20 cellular contexts compared by ENCODE assay signal in genomic region chr7:87483131-87483530, GRCh38. TPM values are rescaled to one million over a fixed set of nuclear protein-coding genes. Genes with fewer than 3 reads are reported as not detected.
DNase-seq lines count a peak whose midpoint lies in the region; ATAC-seq and TF ChIP-seq lines count a peak whose summit lies in the region.
"Had no signal": no experiment of that assay in that cellular context is flagged by ENCODE, and none has a peak within 500 bp of the region (broad histone marks: within the 10 kb centered on the region; RNA-seq: fewer than 3 reads in every experiment).

No MANE protein-coding gene starts in this region.

- H3K4me2 ChIP-seq in BLaER1 treated with 17β-estradiol and CSF1 and Interleukin-3, amounts not matched to agents 10 nM and 100 nM: peak overlapping the region in 10 of 11 experiments; percentile 10 to 74 (median 64); a peak in 18 of 22 replicates
- H3K4me2 ChIP-seq in neuronal stem cell (ENCODE audit: insufficient read depth, low read length, poor library complexity, severe bottlenecking): no peak overlapping the region

- no peaks in the 10 kb centered on the region for H4K20me1 ChIP-seq in BLaER1 treated with 17β-estradiol and CSF1 and Interleukin-3, amounts not matched to agents 10 nM and 100 nM

- H3K14ac ChIP-seq in neuronal stem cell (ENCODE audit: low read length): no peak overlapping the region

- no peak overlapping the region for H3K18ac ChIP-seq in neuronal stem cell (ENCODE audit: low read length)

- no peaks in the 10 kb centered on the region for H3K36me3 ChIP-seq in BLaER1 treated with 17β-estradiol and CSF1 and Interleukin-3, amounts not matched to agents 10 nM and 100 nM
- H3K36me3 ChIP-seq in neuronal stem cell (replicated peaks in 1 of 2; ENCODE audit: control insufficient read depth in 2 of 2, insufficient read depth in 2 of 2, low read length in 2 of 2) (no peaks in the 10 kb centered on the region), esophagus squamous epithelium (no peaks in the 10 kb centered on the region)

- no peaks in the 10 kb centered on the region for H3K36me3 Mint-ChIP-seq in activated naive CD8-positive, alpha-beta T cell treated with anti-CD3 and anti-CD28 coated beads, Interleukin-2, amount 50 U/mL, for 24 hours (ENCODE audit: low read depth)
- H3K36me3 Mint-ChIP-seq: CD4-positive, alpha-beta memory T cell had no signal

- TF ChIP-seq CTCF in esophagus squamous epithelium (IDR thresholded peaks at IDR 0.05): no peak

- no peak overlapping the region for H3K9ac ChIP-seq in BLaER1 treated with 17β-estradiol and CSF1 and Interleukin-3, amounts not matched to agents 10 nM and 100 nM
- H3K9ac ChIP-seq in neuronal stem cell (ENCODE audit: low read depth, low read length, poor library complexity): no peak overlapping the region

- no peak overlapping the region for H2AK5ac ChIP-seq in neuronal stem cell (ENCODE audit: low read depth, low read length)

- DNase-seq in M059J (ENCODE audit: low read depth): peak; percentile 85
- DNase-seq in left lobe of liver (ENCODE audit: low spot score): no peak
- DNase-seq in neuronal stem cell (ENCODE audit: low spot score): no peak
- no peak for DNase-seq in esophagus squamous epithelium (lab: John Stamatoyannopoulos, UW)
- no peak for DNase-seq in NCI-H187 (lab: John Stamatoyannopoulos, UW)
- no peak for DNase-seq in activated naive CD8-positive, alpha-beta T cell treated with anti-CD3 and anti-CD28 coated beads, Interleukin-2, amount 50 U/mL, for 24 hours
- no peak for DNase-seq in NAMALWA (ENCODE audit: low spot score)
- DNase-seq: C1 segment of cervical spinal cord; Calu3; CD4-positive, alpha-beta memory T cell; COR-L47; DMS53; DMS79 treated with DMSO at 0.1 percent for 48 hours; GF-D8; H9 had no signal

- no peaks in the 10 kb centered on the region for H3K27me3 ChIP-seq in BLaER1 treated with 17β-estradiol and CSF1 and Interleukin-3, amounts not matched to agents 10 nM and 100 nM
- H3K27me3 ChIP-seq in neuronal stem cell (ENCODE audit: control insufficient read depth in 3 of 3, insufficient read depth in 3 of 3, low read depth in 1 of 3, low read length in 3 of 3) (no peaks in the 10 kb centered on the region), esophagus squamous epithelium (no peaks in the 10 kb centered on the region)

- H2AFZ ChIP-seq in neuronal stem cell (ENCODE audit: low read length): peak overlapping the region; percentile 26

- no peak overlapping the region for H3K4ac ChIP-seq in neuronal stem cell (ENCODE audit: low read length)

- WGBS in neuronal stem cell (ENCODE audit: extremely low coverage in 2 of 2, insufficient read length in 2 of 2, insufficient replicate concordance in 1 of 2), 2 donors: no CpG with 5 or more reads among the region's 2 CpGs
- WGBS in esophagus squamous epithelium, 2 donors: 60 to 94% methylated on average over 1 to 2 of the region's 2 CpGs

- no peaks in the 10 kb centered on the region for H3K9me3 Mint-ChIP-seq in activated naive CD8-positive, alpha-beta T cell treated with anti-CD3 and anti-CD28 coated beads, Interleukin-2, amount 50 U/mL, for 24 hours
- H3K9me3 Mint-ChIP-seq: H9 had no signal

- peaks cover 0 to 19% (median 16%) of the 10 kb centered on the region in 10 experiments; a peak in 16 of 20 replicates for H3K4me1 ChIP-seq in BLaER1 treated with 17β-estradiol and CSF1 and Interleukin-3, amounts not matched to agents 10 nM and 100 nM
- H3K4me1 ChIP-seq in neuronal stem cell (ENCODE audit: control insufficient read depth in 2 of 2, insufficient read depth in 1 of 2, low read depth in 1 of 2, low read length in 2 of 2) (peaks cover 0 to 20% of the 10 kb centered on the region in 2 donors), esophagus squamous epithelium (no peaks in the 10 kb centered on the region)

- H3K27ac ChIP-seq in BLaER1 treated with 17β-estradiol and CSF1 and Interleukin-3, amounts not matched to agents 10 nM and 100 nM: no peak overlapping the region
- H3K27ac ChIP-seq in neuronal stem cell (replicated peaks; ENCODE audit: low read length) (no peak overlapping the region), esophagus squamous epithelium (no peak overlapping the region)

- H4K8ac ChIP-seq in neuronal stem cell (ENCODE audit: low read depth, low read length): no peak overlapping the region

- ATAC-seq in left lobe of liver: peak; percentile 19
- no peak for ATAC-seq in activated naive CD8-positive, alpha-beta T cell treated with anti-CD3 and anti-CD28 coated beads, Interleukin-2, amount 50 U/mL, for 24 hours
- ATAC-seq: HCT116 had no signal

- intact Hi-C loops in esophagus squamous epithelium (cut with DNase I): no loop called here

- no peak overlapping the region for H3K4me3 Mint-ChIP-seq in activated naive CD8-positive, alpha-beta T cell treated with anti-CD3 and anti-CD28 coated beads, Interleukin-2, amount 50 U/mL, for 24 hours
- H3K4me3 Mint-ChIP-seq: B cell; CD4-positive, alpha-beta memory T cell; H9 had no signal

- no peaks in the 10 kb centered on the region for H3K79me1 ChIP-seq in neuronal stem cell (ENCODE audit: low read depth, low read length)

- no peak overlapping the region for H2BK120ac ChIP-seq in neuronal stem cell (ENCODE audit: low read depth, low read length)

- no peak overlapping the region for H2BK12ac ChIP-seq in neuronal stem cell (ENCODE audit: low read length)

- no peaks in the 10 kb centered on the region for H3K9me3 ChIP-seq in BLaER1 treated with 17β-estradiol and CSF1 and Interleukin-3, amounts not matched to agents 10 nM and 100 nM (replicated peaks in 1 of 11)
- H3K9me3 ChIP-seq in neuronal stem cell (replicated peaks in 1 of 2; ENCODE audit: control insufficient read depth in 2 of 2, insufficient read depth in 1 of 2, low read depth in 1 of 2, low read length in 2 of 2): no peaks in the 10 kb centered on the region
- no peaks in the 10 kb centered on the region for H3K9me3 ChIP-seq in esophagus squamous epithelium

- H2BK5ac ChIP-seq in neuronal stem cell (ENCODE audit: low read length): no peak overlapping the region

- no peak for TF ChIP-seq POLR2A in esophagus squamous epithelium (IDR thresholded peaks at IDR 0.05)

- no peak overlapping the region for H3K4me3 ChIP-seq in BLaER1 treated with 17β-estradiol and CSF1 and Interleukin-3, amounts not matched to agents 10 nM and 100 nM
- H3K4me3 ChIP-seq in neuronal stem cell (ENCODE audit: low read length in 2 of 2): no peak overlapping the region
- H3K4me3 ChIP-seq in esophagus squamous epithelium: no peak overlapping the region

- H3K4me1 Mint-ChIP-seq in activated naive CD8-positive, alpha-beta T cell treated with anti-CD3 and anti-CD28 coated beads, Interleukin-2, amount 50 U/mL, for 24 hours: no peaks in the 10 kb centered on the region
- H3K4me1 Mint-ChIP-seq: CD4-positive, alpha-beta memory T cell; H9 had no signal

- no peak overlapping the region for H4K91ac ChIP-seq in neuronal stem cell (ENCODE audit: low read depth, low read length, poor library complexity)

- H3K27ac Mint-ChIP-seq in activated naive CD8-positive, alpha-beta T cell treated with anti-CD3 and anti-CD28 coated beads, Interleukin-2, amount 50 U/mL, for 24 hours: no peak overlapping the region
- H3K27ac Mint-ChIP-seq: B cell; CD4-positive, alpha-beta memory T cell; H9 had no signal

- no peak overlapping the region for H2BK15ac ChIP-seq in neuronal stem cell (ENCODE audit: low read length)

- H3K23ac ChIP-seq in neuronal stem cell (ENCODE audit: low read depth, low read length, poor library complexity): no peak overlapping the region

- peaks cover 10% of the 10 kb centered on the region for H3K27me3 Mint-ChIP-seq in activated naive CD8-positive, alpha-beta T cell treated with anti-CD3 and anti-CD28 coated beads, Interleukin-2, amount 50 U/mL, for 24 hours
- H3K27me3 Mint-ChIP-seq: B cell had no signal

RNA-seq across cellular contexts. Expression of gene ABCB4, which starts 7.7 kb away (rescaled TPM):
- total RNA-seq in M059J (2014; rRNA removed; shearing (Covaris generic)): 3.8 and 4.6 TPM in 2 replicates
- total RNA-seq in left lobe of liver (114 TPM), esophagus squamous epithelium (under 1 TPM in 2 of 4 donors, not detected in 2; 0.38 to 0.76 TPM)
- 1.4 TPM for polyA plus RNA-seq in neuronal stem cell (2013, experiment 1 of 2)
- 1.5 TPM for polyA plus RNA-seq in neuronal stem cell (2013, experiment 2 of 2)
- total RNA-seq: A172; Calu3; CD4-positive, alpha-beta memory T cell; G401 had no signal

Comparison
In these comparisons a context has a peak if more than half of its experiments do, and no peak if none do; other contexts are left out.
1. RNA of gene ABCB4, which starts 7.7 kb away (total RNA-seq): 114 TPM in left lobe of liver (single experiment); 3.8 to 4.6 TPM in M059J and 0.38 to 0.76 TPM in esophagus squamous epithelium; every median in the first group is over 10 times any median in the second.